ENCODE assay signal across 23 cellular contexts in genomic region chr10:117899181-117899683, GRCh38.
"Had no signal": no experiment of that assay in that cellular context is flagged by ENCODE, and none has a peak within 500 bp of the region (broad histone marks: within the 10 kb centered on the region; RNA-seq: fewer than 3 reads in every experiment).

No MANE protein-coding gene starts in this region.

- H3K27me3 ChIP-seq: testis had no signal

- H3K36me3 ChIP-seq: neutrophil, sigmoid colon, stomach had no signal

- H3K4me1 ChIP-seq: parathyroid adenoma, sigmoid colon, stomach, testis had no signal

- DNase-seq: activated CD4-positive, alpha-beta T cell treated with anti-CD3 and anti-CD28 coated beads for 1 hour; activated CD4-positive, alpha-beta T cell treated with anti-CD3 and anti-CD28 coated beads, Interleukin-2, amount 50 U/mL, for 4 hours; activated gamma-delta T cell treated with Interleukin-2 at 50 U/mL for 16 hours; activated naive CD8-positive, alpha-beta T cell treated with anti-CD3 and anti-CD28 coated beads for 36 hours; amniotic stem cell; endodermal cell; foreskin melanocyte; glutamatergic neuron; hippocampal formation; kidney; naive thymus-derived CD8-positive, alpha-beta T cell; sigmoid colon; stimulated activated CD4-positive, alpha-beta T cell treated with anti-CD3 and anti-CD28 coated beads, Interleukin-4, amount 100 ng/mL, for 24 hours; stomach; testis had no signal

- H3K27ac Mint-ChIP-seq: activated naive CD8-positive, alpha-beta T cell treated with anti-CD3 and anti-CD28 coated beads for 36 hours; activated T-helper 1 cell treated with anti-CD3 and anti-CD28 coated beads, Interleukin-12 subunit alpha, Interleukin-12 subunit beta, Interleukin-2, Interleukin-4 antibody, amounts not matched to agents 30 ng/mL and 10 ng/mL and 1 ng/mL, durations not matched to agents 14 hours and 24 hours and 36 hours; endodermal cell; naive thymus-derived CD8-positive, alpha-beta T cell; stimulated activated effector memory CD8-positive, alpha-beta T cell treated with anti-CD3 and anti-CD28 coated beads, Interleukin-12 subunit alpha, Interleukin-12 subunit beta, amount 100 ng/mL, for 72 hours; T-helper 1 cell treated with Interleukin-12 subunit alpha and Interleukin-12 subunit beta and Interleukin-4 antibody, amounts not matched to agents 30 μg/mL and 1 μg/mL, for 36 hours; type B pancreatic cell had no signal

- H3K79me2 ChIP-seq: parathyroid adenoma had no signal

- H3K4me1 Mint-ChIP-seq: activated naive CD8-positive, alpha-beta T cell treated with anti-CD3 and anti-CD28 coated beads for 36 hours; naive thymus-derived CD8-positive, alpha-beta T cell; stimulated activated effector memory CD8-positive, alpha-beta T cell treated with anti-CD3 and anti-CD28 coated beads, Interleukin-12 subunit alpha, Interleukin-12 subunit beta, amount 100 ng/mL, for 72 hours had no signal

- H3K9ac ChIP-seq: parathyroid adenoma had no signal

- H3K36me3 Mint-ChIP-seq: activated naive CD8-positive, alpha-beta T cell treated with anti-CD3 and anti-CD28 coated beads for 36 hours; stimulated activated effector memory CD8-positive, alpha-beta T cell treated with anti-CD3 and anti-CD28 coated beads, Interleukin-12 subunit alpha, Interleukin-12 subunit beta, amount 100 ng/mL, for 72 hours; type B pancreatic cell had no signal

- H3K27me3 Mint-ChIP-seq: type B pancreatic cell had no signal

- H3K4me3 ChIP-seq: sigmoid colon, stomach, testis had no signal

- H3K4me3 Mint-ChIP-seq: activated naive CD8-positive, alpha-beta T cell treated with anti-CD3 and anti-CD28 coated beads for 36 hours; activated T-helper 1 cell treated with anti-CD3 and anti-CD28 coated beads, Interleukin-12 subunit alpha, Interleukin-12 subunit beta, Interleukin-2, Interleukin-4 antibody, amounts not matched to agents 30 ng/mL and 10 ng/mL and 1 ng/mL, durations not matched to agents 14 hours and 24 hours and 36 hours; endodermal cell; naive thymus-derived CD8-positive, alpha-beta T cell; stimulated activated effector memory CD8-positive, alpha-beta T cell treated with anti-CD3 and anti-CD28 coated beads, Interleukin-12 subunit alpha, Interleukin-12 subunit beta, amount 100 ng/mL, for 72 hours; T-helper 1 cell treated with Interleukin-12 subunit alpha and Interleukin-12 subunit beta and Interleukin-4 antibody, amounts not matched to agents 30 μg/mL and 1 μg/mL, for 36 hours; type B pancreatic cell had no signal

- H2AFZ ChIP-seq: parathyroid adenoma had no signal

- H3K27ac ChIP-seq: epithelial cell of prostate, neutrophil, parathyroid adenoma, sigmoid colon, stomach, testis, VCaP had no signal

- H3K9me3 ChIP-seq: neutrophil, sigmoid colon, stomach, testis had no signal

- ATAC-seq: naive thymus-derived CD8-positive, alpha-beta T cell; stimulated activated effector memory CD8-positive, alpha-beta T cell treated with anti-CD3 and anti-CD28 coated beads, Interleukin-12 subunit alpha, Interleukin-12 subunit beta, amount 100 ng/mL, for 72 hours had no signal
